8 cellular contexts compared by ENCODE assay signal in genomic region chr1:121020350-121021236, GRCh38.
DNase-seq lines count a peak whose midpoint lies in the region; ATAC-seq, FAIRE-seq and TF ChIP-seq lines count a peak whose summit lies in the region.
"Not testable (repeated sequence)": the region's sequence is repeated elsewhere in the genome, so short reads cannot be mapped to it uniquely, and the experiment has no call there.

No MANE protein-coding gene starts in this region.

- CTCF ChIA-PET in endothelial cell of umbilical vein (lab: Charles Lee), result not testable (repeated sequence)

- H3K27me3 ChIP-seq in endothelial cell of umbilical vein (ENCODE audit: control insufficient read depth in 2 of 2, insufficient read depth in 2 of 2, low read length in 2 of 2); psoas muscle (ENCODE audit: insufficient read depth in 3 of 3, low read length in 2 of 3): not testable (repeated sequence)

- not testable (repeated sequence) for H3K9me3 Mint-ChIP-seq in type B pancreatic cell

- peak overlapping the region; percentile 86 for H3K4me3 Mint-ChIP-seq in type B pancreatic cell

- not testable (repeated sequence) for H3K36me3 Mint-ChIP-seq in type B pancreatic cell

- not testable (repeated sequence) for H3K27ac ChIP-seq in endothelial cell of umbilical vein (ENCODE audit: insufficient read depth, low read depth, low read length); psoas muscle

- H3K9me3 ChIP-seq in ES-I3 (ENCODE audit: control insufficient read depth, insufficient read depth, low read length); endothelial cell of umbilical vein (replicated peaks; ENCODE audit: control insufficient read depth, insufficient read depth, low read length); psoas muscle: not testable (repeated sequence)

- not testable (repeated sequence) for TF ChIP-seq POLR2A in endothelial cell of umbilical vein (IDR thresholded peaks at IDR 0.05; ENCODE audit: low read depth, low read length)

- WGBS in psoas muscle, 3 donors, result 30 to 39% (median 30%) methylated on average over 23 to 28 of the region's 37 CpGs

- not testable (repeated sequence) for H3K9me1 ChIP-seq in endothelial cell of umbilical vein (replicated peaks; ENCODE audit: control insufficient read depth, extremely low read depth, insufficient read depth, low read length)

- dilution Hi-C loops in endothelial cell of umbilical vein (cut with MboI; ENCODE audit: extremely low pct_ligation_motif_present, low sequenced_read_pairs), result not testable (repeated sequence)

- peak; percentile 3 for DNase-seq in NCI-H2029 (lab: John Stamatoyannopoulos, UW)
- peak; percentile 25 for DNase-seq in T follicular helper cell (ENCODE audit: low read depth)
- peak; percentile 21 for DNase-seq in activated T-helper 9 cell treated with anti-CD3 and anti-CD28 coated beads, Interleukin-2, amount 50 U/mL, for 16 hours (ENCODE audit: low read depth)
- DNase-seq in endothelial cell of umbilical vein (ENCODE audit: low read depth, low spot score), result peak; percentile 60
- DNase-seq in islet precursor cell, result peak; percentile 58
- peak in 1 of 2 donors; percentile 50 for DNase-seq in psoas muscle
- peak; percentile 78 for DNase-seq in type B pancreatic cell (ENCODE audit: extremely low spot score, unreplicated experiment)

- not testable (repeated sequence) for FAIRE-seq in endothelial cell of umbilical vein (lab: Jason Lieb, UNC)

- peak overlapping the region; percentile 85 for H3K27ac Mint-ChIP-seq in type B pancreatic cell

- H3K4me2 ChIP-seq in endothelial cell of umbilical vein (ENCODE audit: insufficient read depth, low read length), result not testable (repeated sequence)

- not testable (repeated sequence) for H3K36me3 ChIP-seq in ES-I3 (ENCODE audit: insufficient read depth, low read length); endothelial cell of umbilical vein (ENCODE audit: control insufficient read depth in 2 of 2, extremely low read depth in 1 of 2, insufficient read depth in 2 of 2, low read length in 2 of 2); psoas muscle (ENCODE audit: insufficient read depth in 1 of 2, low read depth in 1 of 2)

- not testable (repeated sequence) for H4K20me1 ChIP-seq in endothelial cell of umbilical vein (replicated peaks; ENCODE audit: control insufficient read depth, extremely low read depth, insufficient read depth, low read length)

- H3K4me1 Mint-ChIP-seq in type B pancreatic cell (ENCODE audit: unreplicated experiment), result not testable (repeated sequence)

- not testable (repeated sequence) for H2AFZ ChIP-seq in endothelial cell of umbilical vein (ENCODE audit: low read depth, low read length)

- H3K79me2 ChIP-seq in endothelial cell of umbilical vein (ENCODE audit: control insufficient read depth, insufficient read depth, low read length), result not testable (repeated sequence)

- not testable (repeated sequence) for H3K4me1 ChIP-seq in ES-I3 (ENCODE audit: insufficient read depth, low read length); endothelial cell of umbilical vein (ENCODE audit: control insufficient read depth, extremely low read depth, insufficient read depth, low read length); psoas muscle

- ATAC-seq in psoas muscle, result peak in 3 of 4 donors; percentile 37 to 79 (median 57)

- POLR2A ChIA-PET in endothelial cell of umbilical vein (lab: Charles Lee), result not testable (repeated sequence)

- not testable (repeated sequence) for BruUV-seq in endothelial cell of umbilical vein (replicated peaks; lab: Mats Ljungman, UMichigan)

- intact Hi-C loops in endothelial cell of umbilical vein (cut with micrococcal nuclease); psoas muscle (cut with DNase I): not testable (repeated sequence)

- peak overlapping the region; percentile 24 to 32 (median 25) for H3K4me3 ChIP-seq in endothelial cell of umbilical vein (replicated peaks in 1 of 3; ENCODE audit: insufficient read depth in 1 of 3, low read depth in 1 of 3, low read length in 3 of 3)
- H3K4me3 ChIP-seq in psoas muscle, result peak overlapping the region; percentile 30

- H3K27me3 Mint-ChIP-seq in type B pancreatic cell, result not testable (repeated sequence)

- H3K9ac ChIP-seq in ES-I3 (ENCODE audit: low read depth, low read length), result peak overlapping the region; percentile 53; the same call in 1 of the 2 replicates
- not testable (repeated sequence) for H3K9ac ChIP-seq in endothelial cell of umbilical vein (replicated peaks; ENCODE audit: extremely low read depth, insufficient read depth, low read length)

- not testable (repeated sequence) for TF ChIP-seq CTCF in endothelial cell of umbilical vein (IDR thresholded peaks at IDR 0.05; ENCODE audit: extremely low read depth in 1 of 2, insufficient read depth in 1 of 2, low read depth in 1 of 2, low read length in 2 of 2); psoas muscle (IDR thresholded peaks at IDR 0.05); type B pancreatic cell (conservative IDR thresholded peaks at IDR 0.05)
